16 cellular contexts compared by ENCODE assay signal in genomic region chr1:200165493-200166220, GRCh38.
"Had no signal": no experiment of that assay in that cellular context is flagged by ENCODE, and none has a peak within 500 bp of the region (broad histone marks: within the 10 kb centered on the region; RNA-seq: fewer than 3 reads in every experiment).

No MANE protein-coding gene starts in this region.

- H3K4me1 ChIP-seq: esophagus squamous epithelium, right atrium auricular region, suprapubic skin had no signal

- DNase-seq: activated B cell treated with CpG ODN at 0.5 μM for 24 hours; activated CD4-positive, alpha-beta memory T cell treated with anti-CD3 and anti-CD28 coated beads for 36 hours; activated CD4-positive, alpha-beta T cell treated with anti-CD3 and anti-CD28 coated beads for 4 hours; activated naive CD8-positive, alpha-beta T cell treated with anti-CD3 and anti-CD28 coated beads for 36 hours; activated T-cell treated with anti-CD3 and anti-CD28 coated beads for 4 hours; amniotic stem cell; dermis blood vessel endothelial cell; effector memory CD8-positive, alpha-beta T cell; esophagus squamous epithelium; immature natural killer cell; kidney glomerular epithelial cell; left ventricle myocardium superior had no signal

- H3K36me3 ChIP-seq: cardiac muscle cell, esophagus squamous epithelium, right atrium auricular region, suprapubic skin had no signal

- ATAC-seq: effector memory CD8-positive, alpha-beta T cell; left ventricle myocardium superior had no signal

- H3K4me3 ChIP-seq: cardiac muscle cell, esophagus squamous epithelium, right atrium auricular region, skin epidermis, suprapubic skin had no signal

- H3K27me3 ChIP-seq: cardiac muscle cell, right atrium auricular region, suprapubic skin had no signal

- H3K27ac ChIP-seq: cardiac muscle cell, esophagus squamous epithelium, right atrium auricular region, skin epidermis, suprapubic skin had no signal

- H3K9me3 ChIP-seq: esophagus squamous epithelium, right atrium auricular region, suprapubic skin had no signal
